ENCODE assay signal across 27 cellular contexts in genomic region chr2:72759755-72760154, GRCh38.
"Had no signal": no experiment of that assay in that cellular context is flagged by ENCODE, and none has a peak within 500 bp of the region (broad histone marks: within the 10 kb centered on the region; RNA-seq: fewer than 3 reads in every experiment).

No MANE protein-coding gene starts in this region.

- H3K27ac ChIP-seq: body of pancreas, esophagus muscularis mucosa, gastroesophageal sphincter, neutrophil, sigmoid colon, stomach, tibial artery, upper lobe of right lung had no signal

- DNase-seq: activated CD4-positive, alpha-beta T cell treated with anti-CD3 and anti-CD28 coated beads for 36 hours; activated CD4-positive, CD25-positive, alpha-beta regulatory T cell; activated CD8-positive, alpha-beta memory T cell treated with anti-CD3 and anti-CD28 coated beads, Interleukin-2, amount 10 ng/mL, durations not matched to agents 7 days and 5 days; activated CD8-positive, alpha-beta T cell treated with anti-CD3 and anti-CD28 coated beads, Interleukin-2, amount 10 ng/mL, durations not matched to agents 7 days and 5 days; activated naive CD8-positive, alpha-beta T cell treated with anti-CD3 and anti-CD28 coated beads, Interleukin-2, amount 50 U/mL, for 24 hours; activated T-cell treated with anti-CD3 and anti-CD28 coated beads, Interleukin-2, amount 50 U/mL, for 48 hours; aorta; body of pancreas; caudate nucleus; cortex of kidney; effector memory CD8-positive, alpha-beta T cell; naive B cell; nephron progenitor cell; sigmoid colon; stimulated activated CD4-positive, alpha-beta T cell treated with anti-CD3 and anti-CD28 coated beads, Interleukin-1b, Interleukin-23, amount 100 ng/mL, for 48 hours; stimulated activated CD4-positive, alpha-beta T cell treated with anti-CD3 and anti-CD28 coated beads, Interleukin-4, amount 100 ng/mL, for 4 hours; stimulated activated CD8-positive, alpha-beta memory T cell treated with anti-CD3 and anti-CD28 coated beads, Interleukin-4, amount 100 ng/mL, for 48 hours; stimulated activated naive B cell treated with anti-CD40 and anti-IgM and Interleukin-4, amounts not matched to agents 10 μg/mL and 1 μg/mL and 100 μg/mL, for 72 hours; stomach; tibial artery; upper lobe of right lung had no signal

- H3K9me3 ChIP-seq: neutrophil had no signal

- H3K4me3 ChIP-seq: body of pancreas, esophagus muscularis mucosa, gastroesophageal sphincter, sigmoid colon, smooth muscle cell, stomach, tibial artery, upper lobe of right lung had no signal

- H3K27me3 ChIP-seq: body of pancreas, esophagus muscularis mucosa, gastroesophageal sphincter, sigmoid colon, stomach, tibial artery, upper lobe of right lung had no signal

- H3K36me3 ChIP-seq: neutrophil, sigmoid colon, upper lobe of right lung had no signal

- FAIRE-seq: endothelial cell of umbilical vein, islet of Langerhans had no signal

- ATAC-seq: activated CD4-positive, alpha-beta T cell treated with anti-CD3 and anti-CD28 coated beads for 36 hours; activated CD8-positive, alpha-beta memory T cell treated with anti-CD3 and anti-CD28 coated beads, Interleukin-2, amount 10 ng/mL, durations not matched to agents 7 days and 5 days; activated CD8-positive, alpha-beta T cell treated with anti-CD3 and anti-CD28 coated beads, Interleukin-2, amount 10 ng/mL, durations not matched to agents 7 days and 5 days; activated naive CD8-positive, alpha-beta T cell treated with anti-CD3 and anti-CD28 coated beads, Interleukin-2, amount 50 U/mL, for 24 hours; body of pancreas; effector memory CD8-positive, alpha-beta T cell; gastroesophageal sphincter; stimulated activated naive B cell treated with anti-CD40 and anti-IgM and Interleukin-4, amounts not matched to agents 10 μg/mL and 1 μg/mL and 100 μg/mL, for 72 hours; upper lobe of right lung had no signal

- H3K4me2 ChIP-seq: smooth muscle cell had no signal
